ENCODE assay signal across 9 cellular contexts in genomic region chr12:94145231-94145979, GRCh38. TPM values are rescaled to one million over a fixed set of nuclear protein-coding genes. Genes with fewer than 3 reads are reported as not detected.
DNase-seq lines count a peak whose midpoint lies in the region; ATAC-seq and TF ChIP-seq lines count a peak whose summit lies in the region.
"Had no signal": no experiment of that assay in that cellular context is flagged by ENCODE, and none has a peak within 500 bp of the region (broad histone marks: within the 10 kb centered on the region; RNA-seq: fewer than 3 reads in every experiment).

No MANE protein-coding gene starts in this region.

- no peaks in the 10 kb centered on the region for H3K36me3 ChIP-seq in Caco-2 (ENCODE audit: control insufficient read depth, insufficient read depth, low read length)
- H3K36me3 ChIP-seq in effector memory CD4-positive, alpha-beta T cell (ENCODE audit: control insufficient read depth, insufficient read depth, low read length) = no peaks in the 10 kb centered on the region

- DNase-seq in Caco-2 (peak in 1 of 2 experiments; percentile 42), HuH-7 (ENCODE audit: low spot score) (peak; percentile 62), amniotic stem cell (lab: John Stamatoyannopoulos, UW) (peak; percentile 12), midbrain (lab: John Stamatoyannopoulos, UW) (peak; percentile 64), HK-2 (ENCODE audit: unreplicated experiment) (no peak)
- DNase-seq in effector memory CD4-positive, alpha-beta T cell = no peak
- DNase-seq: activated T-cell treated with anti-CD3 and anti-CD28 coated beads, Interleukin-2, amount 50 U/mL, for 24 hours had no signal

- no peak for ATAC-seq in GM21717 (IDR thresholded peaks at IDR 0.05; ENCODE audit: unreplicated experiment)
- ATAC-seq in GM21723 (IDR thresholded peaks at IDR 0.05; ENCODE audit: unreplicated experiment) = no peak

- H3K4me1 Mint-ChIP-seq in Caco-2 (ENCODE audit: low read depth, unreplicated experiment) = peaks cover 15% of the 10 kb centered on the region

- BruUV-seq in Caco-2 (replicated peaks; lab: Mats Ljungman, UMichigan) = no TSS peak

- no peaks in the 10 kb centered on the region for H3K27me3 ChIP-seq in Caco-2 (replicated peaks; ENCODE audit: control insufficient read depth, insufficient read depth, low read length)
- H3K27me3 ChIP-seq in effector memory CD4-positive, alpha-beta T cell (replicated peaks; ENCODE audit: control insufficient read depth, insufficient read depth, low read length, poor library complexity, severe bottlenecking) = no peaks in the 10 kb centered on the region

- intact Hi-C loops in Caco-2 (cut with micrococcal nuclease; ENCODE audit: unreplicated experiment) = loop anchor here (2.0 kb wide), 1 partner anchor 387 kb away; no protein-coding TSS in a partner anchor

- H3K4me1 ChIP-seq in Caco-2 = peaks cover 11% of the 10 kb centered on the region
- peaks cover 3% of the 10 kb centered on the region for H3K4me1 ChIP-seq in effector memory CD4-positive, alpha-beta T cell (ENCODE audit: control insufficient read depth, insufficient read depth, low read length, poor library complexity, severe bottlenecking)

- no peaks in the 10 kb centered on the region for H3K9me3 ChIP-seq in Caco-2
- H3K9me3 ChIP-seq in effector memory CD4-positive, alpha-beta T cell (ENCODE audit: control insufficient read depth, low read length) = no peaks in the 10 kb centered on the region

- H3K27me3 Mint-ChIP-seq in Caco-2 (ENCODE audit: insufficient read depth, unreplicated experiment) = no peaks in the 10 kb centered on the region

- CTCF ChIA-PET in Caco-2 (lab: Charles Lee) = interaction anchor here (0.5 to 1.3 kb wide), 2 partner anchors 38 to 158 kb away, joined by 3 read pairs; no protein-coding TSS in a partner anchor

- no peak overlapping the region for H3K4me3 Mint-ChIP-seq in Caco-2 (ENCODE audit: unreplicated experiment)
- H3K4me3 Mint-ChIP-seq: activated T-cell treated with anti-CD3 and anti-CD28 coated beads, Interleukin-2, amount 50 U/mL, for 24 hours had no signal

- TF ChIP-seq CTCF in Caco-2 (IDR thresholded peaks at IDR 0.05; ENCODE audit: insufficient read depth in 1 of 2, low read depth in 1 of 2, low read length in 1 of 2, severe bottlenecking in 1 of 2, unreplicated experiment in 1 of 2) = peak; percentile 26 to 37

- H3K9me3 Mint-ChIP-seq in Caco-2 (ENCODE audit: unreplicated experiment) = no peaks in the 10 kb centered on the region
- H3K9me3 Mint-ChIP-seq: activated T-cell treated with anti-CD3 and anti-CD28 coated beads, Interleukin-2, amount 50 U/mL, for 24 hours had no signal

- H3K4me3 ChIP-seq in Caco-2 (ENCODE audit: low read depth, low read length) = no peak overlapping the region
- no peak overlapping the region for H3K4me3 ChIP-seq in effector memory CD4-positive, alpha-beta T cell (ENCODE audit: insufficient read depth, low read depth, low read length, poor library complexity, severe bottlenecking)

- H3K27ac ChIP-seq in effector memory CD4-positive, alpha-beta T cell (ENCODE audit: insufficient read depth, low read length, poor library complexity, severe bottlenecking) = no peak overlapping the region

- peaks cover 2% of the 10 kb centered on the region for H3K36me3 Mint-ChIP-seq in Caco-2 (ENCODE audit: insufficient read depth, unreplicated experiment)

- H3K27ac Mint-ChIP-seq in Caco-2 (ENCODE audit: unreplicated experiment) = no peak overlapping the region
- H3K27ac Mint-ChIP-seq: activated T-cell treated with anti-CD3 and anti-CD28 coated beads, Interleukin-2, amount 50 U/mL, for 24 hours had no signal

- POLR2A ChIA-PET in Caco-2 (lab: Charles Lee) = interaction anchor here (0.7 kb wide), 1 partner anchor 858 kb away, joined by 4 read pairs; the partner anchor contains the start of gene NDUFA12

RNA-seq across cellular contexts. Expression of gene PLXNC1, which starts 3.0 kb away (rescaled TPM):
- total RNA-seq in Caco-2 (2022) = 41.3 and 47.7 TPM in 2 replicates

Comparison
In these comparisons a context has a peak if more than half of its experiments do, and no peak if none do; other contexts are left out.
1. DNase-seq: peak in HuH-7 (single experiment), amniotic stem cell (single experiment) and midbrain (single experiment); none in HK-2 (single experiment) and effector memory CD4-positive, alpha-beta T cell (0 of 3).